ENCODE assay signal across 8 cellular contexts in the genomic region with DNA sequence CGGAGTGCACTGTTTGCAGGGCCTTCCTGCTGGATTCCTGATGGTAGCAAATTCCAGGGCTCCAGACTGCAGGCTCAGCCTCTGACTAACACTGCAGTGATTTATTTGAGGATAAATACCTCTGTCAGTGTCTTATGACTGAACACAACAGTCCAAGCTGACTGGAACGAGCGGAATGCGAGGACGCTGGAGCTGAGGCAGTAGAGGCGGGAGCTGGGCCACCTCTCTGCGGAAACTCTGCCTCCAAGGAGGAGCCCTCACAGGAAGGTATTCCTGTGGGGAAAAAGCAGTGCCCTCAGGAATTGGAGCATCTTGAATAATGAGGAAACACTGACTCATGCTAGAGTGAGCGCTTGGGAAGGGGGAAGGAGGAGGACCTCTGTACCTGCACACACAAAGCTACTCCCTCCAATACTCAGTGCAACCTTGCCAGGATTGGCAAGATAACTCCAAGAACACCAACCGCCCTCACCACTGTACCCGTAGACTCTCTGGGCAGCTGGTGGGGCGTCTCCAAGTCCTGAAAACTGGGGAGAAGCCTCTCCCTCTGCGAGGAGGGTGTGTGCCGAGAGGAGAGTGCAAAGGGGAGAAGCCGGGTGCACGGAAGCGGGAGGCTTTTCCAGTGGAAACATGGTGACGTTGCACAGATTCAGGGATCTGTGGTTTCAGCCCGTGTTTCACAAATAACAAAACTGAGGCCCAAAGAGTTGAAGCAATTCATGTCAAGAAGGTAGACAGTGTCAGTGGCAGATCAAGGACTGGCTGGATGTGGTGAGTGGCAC. TPM values are rescaled to one million over a fixed set of nuclear protein-coding genes. Genes with fewer than 3 reads are reported as not detected.
DNase-seq lines count a peak whose midpoint lies in the region; TF ChIP-seq lines count a peak whose summit lies in the region.

No MANE protein-coding gene starts in this region.

- H3K27ac ChIP-seq in Peyer's patch, result peak overlapping the region; percentile 50 to 88 (median 66)
- H3K27ac ChIP-seq in epithelial cell of prostate, result peak overlapping the region; percentile 67
- peak overlapping the region; percentile 83 for H3K27ac ChIP-seq in muscle layer of colon (ENCODE audit: low read depth, low read length)
- H3K27ac ChIP-seq in effector memory CD4-positive, alpha-beta T cell (ENCODE audit: insufficient read depth, low read length, poor library complexity, severe bottlenecking), result no peak overlapping the region

- DNase-seq in AG20443 (ENCODE audit: low spot score) (peak; percentile 88), Peyer's patch (peak in 1 of 3 donors; percentile 72), epithelial cell of prostate (ENCODE audit: low read depth, low spot score) (peak; percentile 94), LoVo (ENCODE audit: low spot score) (no peak), erythroblast (lab: John Stamatoyannopoulos, UW) (no peak), GM19240 (ENCODE audit: insufficient read length, low spot score) (no peak)
- no peak for DNase-seq in effector memory CD4-positive, alpha-beta T cell

- H3K36me3 ChIP-seq in Peyer's patch (peaks cover 0 to 13% (median 0%) of the 10 kb centered on the region in 3 donors), muscle layer of colon (ENCODE audit: insufficient read depth, low read length) (peaks cover 8% of the 10 kb centered on the region)
- H3K36me3 ChIP-seq in effector memory CD4-positive, alpha-beta T cell (ENCODE audit: control insufficient read depth, insufficient read depth, low read length), result peaks cover 25% of the 10 kb centered on the region

- H3K4me3 ChIP-seq in Peyer's patch, result no peak overlapping the region
- H3K4me3 ChIP-seq in muscle layer of colon (ENCODE audit: low read depth in 1 of 2, low read length in 2 of 2), result peak overlapping the region in 1 of 2 donors; percentile 30
- H3K4me3 ChIP-seq in effector memory CD4-positive, alpha-beta T cell (ENCODE audit: insufficient read depth, low read depth, low read length, poor library complexity, severe bottlenecking), result no peak overlapping the region

- H3K4me1 ChIP-seq in Peyer's patch (peaks cover 0 to 12% (median 0%) of the 10 kb centered on the region in 4 donors), muscle layer of colon (ENCODE audit: insufficient read depth, low read length) (peaks cover 74% of the 10 kb centered on the region)
- H3K4me1 ChIP-seq in effector memory CD4-positive, alpha-beta T cell (ENCODE audit: control insufficient read depth, insufficient read depth, low read length, poor library complexity, severe bottlenecking), result no peaks in the 10 kb centered on the region

- H3K27me3 ChIP-seq in Peyer's patch, result no peaks in the 10 kb centered on the region
- no peaks in the 10 kb centered on the region for H3K27me3 ChIP-seq in muscle layer of colon (ENCODE audit: control insufficient read depth in 1 of 2, insufficient read depth in 2 of 2, low read length in 2 of 2)
- no peaks in the 10 kb centered on the region for H3K27me3 ChIP-seq in effector memory CD4-positive, alpha-beta T cell (replicated peaks; ENCODE audit: control insufficient read depth, insufficient read depth, low read length, poor library complexity, severe bottlenecking)

- no peak overlapping the region for H3K9ac ChIP-seq in muscle layer of colon (ENCODE audit: low read length)

- TF ChIP-seq POLR2A in Peyer's patch (IDR thresholded peaks at IDR 0.05) (no peak), erythroblast (IDR thresholded peaks at IDR 0.05; ENCODE audit: low read length) (no peak)

- TF ChIP-seq CTCF in Peyer's patch (IDR thresholded peaks at IDR 0.05), result no peak

- H3K9me3 ChIP-seq in Peyer's patch (no peaks in the 10 kb centered on the region), muscle layer of colon (ENCODE audit: low read length) (no peaks in the 10 kb centered on the region)
- H3K9me3 ChIP-seq in effector memory CD4-positive, alpha-beta T cell (ENCODE audit: control insufficient read depth, low read length), result no peaks in the 10 kb centered on the region

RNA-seq across cellular contexts. Expression of a gene that starts 43.0 kb away (rescaled TPM):
- total RNA-seq in Peyer's patch, result 10 to 100 TPM; 41.7 to 66.7 (median 59.4) TPM

Comparison
In these comparisons a context has a peak if more than half of its experiments do, and no peak if none do; other contexts are left out.
1. DNase-seq: peak in AG20443 (single experiment) and epithelial cell of prostate (single experiment); none in effector memory CD4-positive, alpha-beta T cell (0 of 3), LoVo (single experiment), erythroblast (0 of 2) and GM19240 (single experiment).